In the genomic region with DNA sequence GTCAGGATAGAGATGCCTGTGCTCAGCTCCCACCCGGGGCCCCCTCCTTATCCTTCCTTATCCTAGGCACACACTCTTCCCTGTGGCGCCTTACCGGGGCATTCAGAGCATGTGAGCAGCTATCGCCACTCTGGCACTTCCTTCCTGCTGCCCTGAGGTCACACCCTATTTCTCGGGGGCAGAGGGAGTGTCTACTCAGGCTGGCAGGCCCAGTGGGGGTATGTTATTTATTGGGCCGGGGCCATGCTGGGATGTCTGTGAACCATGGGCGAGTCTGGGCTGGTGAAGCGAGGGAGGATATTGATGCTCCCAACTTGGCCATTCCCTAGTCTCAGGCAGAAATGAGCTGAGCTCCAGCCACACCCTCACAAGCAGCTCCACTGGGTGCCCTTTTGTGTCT, we compare ENCODE assay signal across 15 cellular contexts. TPM values are rescaled to one million over a fixed set of nuclear protein-coding genes. Genes with fewer than 3 reads are reported as not detected.
DNase-seq lines count a peak whose midpoint lies in the region; ATAC-seq, FAIRE-seq and TF ChIP-seq lines count a peak whose summit lies in the region.
"Had no signal": no experiment of that assay in that cellular context is flagged by ENCODE, and none has a peak within 500 bp of the region (broad histone marks: within the 10 kb centered on the region; RNA-seq: fewer than 3 reads in every experiment).

No MANE protein-coding gene starts in this region.

- H3K27me3 Mint-ChIP-seq in natural killer cell treated with Interleukin-12 subunit alpha and Interleukin-12 subunit beta and Interleukin-15 and Interleukin-18, amount 100 ng/mL, for 72 hours, result peaks cover 0 to 2% of the 10 kb centered on the region in 2 donors

- H3K27me3 ChIP-seq in HCT116 (ENCODE audit: insufficient read depth, low read length) (no peaks in the 10 kb centered on the region), K562 (ENCODE audit: control insufficient read depth in 2 of 2, insufficient read depth in 2 of 2, low read length in 2 of 2) (no peaks in the 10 kb centered on the region)
- H3K27me3 ChIP-seq: heart left ventricle had no signal

- RAD21 ChIA-PET in HCT116 (lab: Charles Lee; ENCODE audit: low non-redundant PET in 1 of 2, low total read pairs in 2 of 2, uncharacterized antibody in 2 of 2, unreplicated experiment in 2 of 2), result interaction anchor here in 1 of 2 experiments (0.7 kb wide), 1 partner anchor 18 kb away, joined by 3 read pairs; no protein-coding TSS in a partner anchor

- TF ChIP-seq RAD21 in HCT116 (IDR thresholded peaks at IDR 0.05; ENCODE audit: low read depth) (no peak), K562 (CRISPR knock-in tag; conservative IDR thresholded peaks at IDR 0.05 in 1 of 2, IDR thresholded peaks at IDR 0.05 in 1 of 2) (no peak)

- no peak for FAIRE-seq in K562 (lab: Jason Lieb, UNC)
- FAIRE-seq: endometrium had no signal

- no TSS peak for BruUV-seq in HCT116 (replicated peaks; lab: Mats Ljungman, UMichigan)
- BruUV-seq in K562 (replicated peaks; lab: Mats Ljungman, UMichigan), result no TSS peak

- H3K9me3 ChIP-seq in HCT116 (ENCODE audit: control insufficient read depth in 1 of 2, insufficient read depth in 1 of 2, low read depth in 1 of 2, low read length in 2 of 2) (no peaks in the 10 kb centered on the region), K562 (replicated peaks; ENCODE audit: control insufficient read depth, insufficient read depth, low read depth, low read length) (no peaks in the 10 kb centered on the region)
- H3K9me3 ChIP-seq: heart left ventricle had no signal

- WGBS in K562 (ENCODE audit: insufficient coverage, low coverage, missing lambda C conversion rate), result 34% methylated on average over 8 of the region's 8 CpGs

- H3K36me3 Mint-ChIP-seq in natural killer cell treated with Interleukin-12 subunit alpha and Interleukin-12 subunit beta and Interleukin-15 and Interleukin-18, amount 100 ng/mL, for 72 hours, result no peaks in the 10 kb centered on the region

- peak overlapping the region; percentile 31; the same call in 1 of the 2 replicates for H3K4me2 ChIP-seq in HCT116 (ENCODE audit: low read length)
- peak overlapping the region; percentile 9; the same call in 1 of the 2 replicates for H3K4me2 ChIP-seq in K562 (ENCODE audit: insufficient read depth, low read length)

- no peak for ATAC-seq in HCT116
- peak; percentile 3; the same call in 1 of the 3 replicates for ATAC-seq in K562
- ATAC-seq in natural killer cell treated with Interleukin-12 subunit alpha and Interleukin-12 subunit beta and Interleukin-15 and Interleukin-18, amount 100 ng/mL, for 72 hours, result peak; percentile 46 to 51
- no peak for ATAC-seq in activated CD4-positive, CD25-positive, alpha-beta regulatory T cell treated with anti-CD3 and anti-CD28 coated beads, Interleukin-2, amount 50 U/mL, for 24 hours

- H3K9ac ChIP-seq in HCT116 (ENCODE audit: low read length), result no peak overlapping the region
- peak overlapping the region in 1 of 2 experiments; percentile 73; a peak in 2 of 4 replicates for H3K9ac ChIP-seq in K562 (ENCODE audit: insufficient read depth in 1 of 2, low read depth in 2 of 2, low read length in 2 of 2)

- H3K36me3 ChIP-seq in HCT116 (ENCODE audit: control insufficient read depth in 1 of 2, insufficient read depth in 2 of 2, low read length in 2 of 2) (no peaks in the 10 kb centered on the region), K562 (ENCODE audit: control insufficient read depth, insufficient read depth, low read length) (no peaks in the 10 kb centered on the region)
- H3K36me3 ChIP-seq: heart left ventricle had no signal

- TF ChIP-seq CTCF in HCT116 (IDR thresholded peaks at IDR 0.05 in 2 of 3, conservative IDR thresholded peaks at IDR 0.05 in 1 of 3; ENCODE audit: borderline replicate concordance in 1 of 3, insufficient read depth in 1 of 3, low read depth in 2 of 3, low read length in 2 of 3) (no peak), NB4 (IDR thresholded peaks at IDR 0.05; ENCODE audit: low read depth, low read length) (no peak), K562 (IDR thresholded peaks at IDR 0.05 in 2 of 3, conservative IDR thresholded peaks at IDR 0.05 in 1 of 3; ENCODE audit: insufficient read depth in 2 of 3, low read depth in 1 of 3, low read length in 3 of 3) (no peak)

- peaks cover 12 to 17% of the 10 kb centered on the region in 2 donors for H3K4me1 Mint-ChIP-seq in natural killer cell treated with Interleukin-12 subunit alpha and Interleukin-12 subunit beta and Interleukin-15 and Interleukin-18, amount 100 ng/mL, for 72 hours (ENCODE audit: low read depth in 2 of 2)

- no peaks in the 10 kb centered on the region for H3K9me1 ChIP-seq in K562 (ENCODE audit: control insufficient read depth, insufficient read depth, low read length)

- H3K9me3 Mint-ChIP-seq in natural killer cell treated with Interleukin-12 subunit alpha and Interleukin-12 subunit beta and Interleukin-15 and Interleukin-18, amount 100 ng/mL, for 72 hours, result no peaks in the 10 kb centered on the region

- DNase-seq in HCT116 (ENCODE audit: low read depth, low spot score) (no peak), NB4 (ENCODE audit: low read depth) (peak; percentile 37), K562 (ENCODE audit: extremely low read depth in 1 of 4, low spot score in 3 of 4) (peak in 2 of 4 experiments; percentile 50 to 55), NCI-H446 (lab: John Stamatoyannopoulos, UW) (no peak), NCI-H82 (lab: John Stamatoyannopoulos, UW) (no peak)
- DNase-seq in natural killer cell treated with Interleukin-12 subunit alpha and Interleukin-12 subunit beta and Interleukin-15 and Interleukin-18, amount 100 ng/mL, for 72 hours (ENCODE audit: low spot score), result no peak
- DNase-seq: activated CD4-positive, alpha-beta T cell treated with anti-CD3 and anti-CD28 coated beads for 48 hours; activated effector memory CD4-positive, alpha-beta T cell treated with anti-CD3 and anti-CD28 coated beads, Interleukin-2, amount 50 U/mL, for 16 hours; heart left ventricle; NCI-H1694 treated with DMSO at 0.1 percent for 48 hours had no signal

- intact Hi-C loops in HCT116 (cut with micrococcal nuclease) (no loop called here), K562 (cut with micrococcal nuclease) (no loop called here)

- H3K4me3 Mint-ChIP-seq in natural killer cell treated with Interleukin-12 subunit alpha and Interleukin-12 subunit beta and Interleukin-15 and Interleukin-18, amount 100 ng/mL, for 72 hours, result peak overlapping the region; percentile 39

- H3K27ac ChIP-seq in HCT116 (ENCODE audit: low read depth, low read length) (no peak overlapping the region), K562 (ENCODE audit: extremely low read depth, low read depth, low read length) (no peak overlapping the region)
- H3K27ac ChIP-seq: heart left ventricle had no signal

- POLR2A ChIA-PET in HCT116 (lab: Charles Lee), result interaction anchor here (0.6 kb wide), 1 partner anchor 1461 kb away, joined by 3 read pairs; no protein-coding TSS in a partner anchor
- POLR2A ChIA-PET in K562 (lab: Yijun Ruan, JAX), result interaction anchor here (0.7 to 12.4 kb wide), 9 partner anchors 8 to 261 kb away, joined by 3 to 223 read pairs (median 4); partner anchors contain the start of genes ABHD16A, DDAH2, DXO and GPANK1

- H3K4me3 ChIP-seq in HCT116 (replicated peaks in 1 of 2; ENCODE audit: low read depth in 1 of 2, low read length in 2 of 2), result no peak overlapping the region
- H3K4me3 ChIP-seq in NB4 (ENCODE audit: low read depth, low read length), result no peak overlapping the region
- no peak overlapping the region for H3K4me3 ChIP-seq in K562
- H3K4me3 ChIP-seq: heart left ventricle, skin epidermis had no signal

- H4K20me1 ChIP-seq in HCT116 (ENCODE audit: insufficient read depth) (no peaks in the 10 kb centered on the region), K562 (replicated peaks; ENCODE audit: control insufficient read depth, insufficient read depth, low read length) (no peaks in the 10 kb centered on the region)

- H3K79me2 ChIP-seq in HCT116 (ENCODE audit: insufficient read depth, low read length), result no peaks in the 10 kb centered on the region
- no peaks in the 10 kb centered on the region for H3K79me2 ChIP-seq in K562 (ENCODE audit: control insufficient read depth, insufficient read depth, low read length)

- in situ Hi-C loops in K562 (cut with MboI), result no loop called here

- no peak overlapping the region for H2AFZ ChIP-seq in HCT116 (ENCODE audit: low read depth, low read length, poor library complexity, severe bottlenecking)
- peak overlapping the region; percentile 58 for H2AFZ ChIP-seq in K562 (ENCODE audit: low read depth, low read length)

- TF ChIP-seq EP300 in K562 (IDR thresholded peaks at IDR 0.05; ENCODE audit: low read length), result peak; percentile 7; the same call in 1 of the 2 replicates

- peak overlapping the region; percentile 27 to 80 for H3K27ac Mint-ChIP-seq in natural killer cell treated with Interleukin-12 subunit alpha and Interleukin-12 subunit beta and Interleukin-15 and Interleukin-18, amount 100 ng/mL, for 72 hours

- H3K9me2 ChIP-seq in HCT116 (ENCODE audit: insufficient read depth), result no peaks in the 10 kb centered on the region

- CTCF ChIA-PET in HCT116 (lab: Charles Lee) (interaction anchor here (1.4 kb wide), 1 partner anchor 58 kb away, joined by 3 read pairs; no protein-coding TSS in a partner anchor), K562 (lab: Yijun Ruan, JAX; ENCODE audit: low intra/inter-chr PET ratio) (no interaction called here)

- TF ChIP-seq POLR2A in HCT116 (IDR thresholded peaks at IDR 0.05; ENCODE audit: borderline replicate concordance, extremely low read depth, insufficient read depth, insufficient read length) (no peak), NB4 (IDR thresholded peaks at IDR 0.05; ENCODE audit: extremely low read depth, insufficient read length) (no peak), K562 (conservative IDR thresholded peaks at IDR 0.05) (no peak)

- H3K4me1 ChIP-seq in HCT116 (ENCODE audit: control insufficient read depth in 1 of 2, insufficient read depth in 2 of 2, low read length in 2 of 2), result peaks cover 13 to 24% of the 10 kb centered on the region in 2 experiments; a peak in 3 of 4 replicates
- H3K4me1 ChIP-seq in K562 (replicated peaks in 1 of 2; ENCODE audit: control insufficient read depth in 2 of 2, insufficient read depth in 2 of 2, low read length in 2 of 2), result peaks cover 33 to 48% of the 10 kb centered on the region in 2 experiments

RNA-seq across cellular contexts. Expression of gene LY6G6D, which starts 3.9 kb away (rescaled TPM):
- not detected for total RNA-seq in HCT116 (2021; ENCODE audit: unreplicated experiment)
- polyA plus RNA-seq in HCT116 (2012), result not detected in 2 replicates
- not detected in 2 replicates for total RNA-seq in K562 (2011; cell fraction: chromatin; rRNA removed; ENCODE audit: low replicate concordance)
- total RNA-seq in K562 (2011; cell fraction: nucleolus; rRNA removed), result not detected in 2 replicates
- total RNA-seq in K562 (2011; cell fraction: nucleoplasm; rRNA removed), result not detected in 2 replicates
- not detected in 2 replicates for total RNA-seq in K562 (2014; rRNA removed)
- total RNA-seq in K562 (2014; rRNA removed; fragmentation: Illumina TruSeq; extraction: Trizol), result not detected in 2 replicates
- not detected in 2 replicates for total RNA-seq in K562 (2015; rRNA removed; fragmentation: Illumina TruSeq; extraction: Trizol)
- total RNA-seq in K562 (2021), result not detected in 2 replicates
- 0.38 TPM in 1 of 2 replicates, not detected in the other for polyA plus RNA-seq in K562 (2011; rRNA removed)
- polyA plus RNA-seq in K562 (2011; cell fraction: cytosol; rRNA removed), result 0.69 TPM in 1 of 2 replicates, not detected in the other
- polyA plus RNA-seq in K562 (2011; cell fraction: nucleus; rRNA removed), result not detected in 2 replicates
- polyA plus RNA-seq in K562 (2012), result 0.21 and 0.58 TPM in 2 replicates
- polyA plus RNA-seq in K562 (2014; fragmentation: Illumina TruSeq; extraction: Trizol), result not detected in 2 replicates
- under 1 TPM in 1 of 2 experiments, not detected in 1; 0.30 TPM for polyA plus RNA-seq in K562 (2014; fragmentation: Nextera tagmentation; extraction: Ambion mirVana)
- polyA plus RNA-seq in K562 (2014; rRNA removed), result not detected in 2 replicates
- not detected in 2 replicates for polyA minus RNA-seq in K562 (2011; rRNA and poly(A)+ RNA removed)
- polyA minus RNA-seq in K562 (2011; cell fraction: cytosol; rRNA and poly(A)+ RNA removed), result not detected in 2 replicates
- polyA minus RNA-seq in K562 (2011; cell fraction: nucleus; rRNA and poly(A)+ RNA removed), result not detected in 2 replicates
- not detected for total RNA-seq in natural killer cell treated with Interleukin-12 subunit alpha and Interleukin-12 subunit beta and Interleukin-15 and Interleukin-18, amount 100 ng/mL, for 72 hours
- polyA plus RNA-seq: heart left ventricle, neural cell had no signal

RNA-seq across cellular contexts. Expression of gene LY6G6F, which starts 4.6 kb away (rescaled TPM):
- total RNA-seq in HCT116 (2021; ENCODE audit: unreplicated experiment), result not detected
- polyA plus RNA-seq in HCT116 (2012), result not detected in 2 replicates
- total RNA-seq in K562 (2011; cell fraction: chromatin; rRNA removed; ENCODE audit: low replicate concordance), result 0.35 TPM in 1 of 2 replicates, not detected in the other
- total RNA-seq in K562 (2011; cell fraction: nucleolus; rRNA removed), result 1.4 TPM in 1 of 2 replicates, not detected in the other
- total RNA-seq in K562 (2011; cell fraction: nucleoplasm; rRNA removed), result 0.99 and 1.2 TPM in 2 replicates
- 0.50 TPM in 1 of 2 replicates, not detected in the other for total RNA-seq in K562 (2014; rRNA removed)
- total RNA-seq in K562 (2014; rRNA removed; fragmentation: Illumina TruSeq; extraction: Trizol), result 0.35 TPM in 1 of 2 replicates, not detected in the other
- total RNA-seq in K562 (2015; rRNA removed; fragmentation: Illumina TruSeq; extraction: Trizol), result 0.14 TPM in 1 of 2 replicates, not detected in the other
- 0.18 TPM in 1 of 2 replicates, not detected in the other for total RNA-seq in K562 (2021)
- polyA plus RNA-seq in K562 (2011; rRNA removed), result 0.20 TPM in 1 of 2 replicates, not detected in the other
- polyA plus RNA-seq in K562 (2011; cell fraction: cytosol; rRNA removed), result 0.58 TPM in 1 of 2 replicates, not detected in the other
- polyA plus RNA-seq in K562 (2011; cell fraction: nucleus; rRNA removed), result 0.23 TPM in 1 of 2 replicates, not detected in the other
- polyA plus RNA-seq in K562 (2012), result 0.30 TPM in 1 of 2 replicates, not detected in the other
- polyA plus RNA-seq in K562 (2014; fragmentation: Illumina TruSeq; extraction: Trizol), result 0.33 and 0.39 TPM in 2 replicates
- polyA plus RNA-seq in K562 (2014; fragmentation: Nextera tagmentation; extraction: Ambion mirVana), result under 1 TPM; 0.28 to 0.49 TPM
- polyA plus RNA-seq in K562 (2014; rRNA removed), result 1.1 TPM in 1 of 2 replicates, not detected in the other
- polyA minus RNA-seq in K562 (2011; rRNA and poly(A)+ RNA removed), result 0.36 TPM in 1 of 2 replicates, not detected in the other
- not detected in 2 replicates for polyA minus RNA-seq in K562 (2011; cell fraction: cytosol; rRNA and poly(A)+ RNA removed)
- 0.67 TPM in 1 of 2 replicates, not detected in the other for polyA minus RNA-seq in K562 (2011; cell fraction: nucleus; rRNA and poly(A)+ RNA removed)
- not detected for total RNA-seq in natural killer cell treated with Interleukin-12 subunit alpha and Interleukin-12 subunit beta and Interleukin-15 and Interleukin-18, amount 100 ng/mL, for 72 hours
- total RNA-seq: heart left ventricle, temporal lobe had no signal
- polyA plus RNA-seq: heart left ventricle, neural cell had no signal

RNA-seq across cellular contexts. Expression of gene ABHD16A, which starts 8.1 kb away (rescaled TPM):
- total RNA-seq in HCT116 (2021; ENCODE audit: unreplicated experiment) (32.4 TPM), K562 (2014; rRNA removed) (104 and 131 TPM in 2 replicates), K562 (2014; rRNA removed; fragmentation: Illumina TruSeq; extraction: Trizol) (61.6 and 75.6 TPM in 2 replicates), K562 (2015; rRNA removed; fragmentation: Illumina TruSeq; extraction: Trizol) (81.6 and 82.8 TPM in 2 replicates), K562 (2021) (104 and 106 TPM in 2 replicates)
- 44.3 and 46.5 TPM in 2 replicates for polyA plus RNA-seq in HCT116 (2012)
- 196 and 413 TPM in 2 replicates for total RNA-seq in K562 (2011; cell fraction: chromatin; rRNA removed; ENCODE audit: low replicate concordance)
- 372 and 379 TPM in 2 replicates for total RNA-seq in K562 (2011; cell fraction: nucleolus; rRNA removed)
- total RNA-seq in K562 (2011; cell fraction: nucleoplasm; rRNA removed), result 265 and 280 TPM in 2 replicates
- polyA plus RNA-seq in K562 (2011; rRNA removed) (113 and 137 TPM in 2 replicates), K562 (2014; fragmentation: Illumina TruSeq; extraction: Trizol) (70.0 and 79.3 TPM in 2 replicates), K562 (2014; fragmentation: Nextera tagmentation; extraction: Ambion mirVana) (10 to 100 TPM; 25.8 to 49.7 TPM), K562 (2014; rRNA removed) (120 and 122 TPM in 2 replicates)
- 147 and 156 TPM in 2 replicates for polyA plus RNA-seq in K562 (2011; cell fraction: cytosol; rRNA removed)
- 475 and 536 TPM in 2 replicates for polyA plus RNA-seq in K562 (2011; cell fraction: nucleus; rRNA removed)
- 97.9 and 126 TPM in 2 replicates for polyA plus RNA-seq in K562 (2012)
- 89.1 and 118 TPM in 2 replicates for polyA minus RNA-seq in K562 (2011; rRNA and poly(A)+ RNA removed)
- polyA minus RNA-seq in K562 (2011; cell fraction: cytosol; rRNA and poly(A)+ RNA removed), result 55.6 and 55.8 TPM in 2 replicates
- 117 and 139 TPM in 2 replicates for polyA minus RNA-seq in K562 (2011; cell fraction: nucleus; rRNA and poly(A)+ RNA removed)
- 10 to 100 TPM; 60.6 to 77.5 TPM for total RNA-seq in natural killer cell treated with Interleukin-12 subunit alpha and Interleukin-12 subunit beta and Interleukin-15 and Interleukin-18, amount 100 ng/mL, for 72 hours

RNA-seq across cellular contexts. Expression of gene LY6G6C, which starts 10.3 kb away (rescaled TPM):
- 0.54 TPM for total RNA-seq in HCT116 (2021; ENCODE audit: unreplicated experiment)
- 0.17 and 0.41 TPM in 2 replicates for polyA plus RNA-seq in HCT116 (2012)
- 2.3 and 4.9 TPM in 2 replicates for total RNA-seq in K562 (2011; cell fraction: chromatin; rRNA removed; ENCODE audit: low replicate concordance)
- 1.8 and 2.0 TPM in 2 replicates for total RNA-seq in K562 (2011; cell fraction: nucleolus; rRNA removed)
- total RNA-seq in K562 (2011; cell fraction: nucleoplasm; rRNA removed), result 3.0 and 6.3 TPM in 2 replicates
- not detected in 2 replicates for total RNA-seq in K562 (2014; rRNA removed)
- total RNA-seq in K562 (2014; rRNA removed; fragmentation: Illumina TruSeq; extraction: Trizol), result not detected in 2 replicates
- total RNA-seq in K562 (2015; rRNA removed; fragmentation: Illumina TruSeq; extraction: Trizol), result not detected in 2 replicates
- total RNA-seq in K562 (2021), result 0.20 TPM in 1 of 2 replicates, not detected in the other
- 0.20 and 0.35 TPM in 2 replicates for polyA plus RNA-seq in K562 (2011; rRNA removed)
- 0.32 and 0.40 TPM in 2 replicates for polyA plus RNA-seq in K562 (2011; cell fraction: cytosol; rRNA removed)
- polyA plus RNA-seq in K562 (2011; cell fraction: nucleus; rRNA removed), result 2.0 and 2.1 TPM in 2 replicates
- 0.14 and 0.48 TPM in 2 replicates for polyA plus RNA-seq in K562 (2012)
- 0.33 TPM in 1 of 2 replicates, not detected in the other for polyA plus RNA-seq in K562 (2014; fragmentation: Illumina TruSeq; extraction: Trizol)
- under 1 TPM in 1 of 2 experiments, not detected in 1; 0.06 TPM for polyA plus RNA-seq in K562 (2014; fragmentation: Nextera tagmentation; extraction: Ambion mirVana)
- 0.09 TPM in 1 of 2 replicates, not detected in the other for polyA plus RNA-seq in K562 (2014; rRNA removed)
- not detected in 2 replicates for polyA minus RNA-seq in K562 (2011; rRNA and poly(A)+ RNA removed)
- polyA minus RNA-seq in K562 (2011; cell fraction: cytosol; rRNA and poly(A)+ RNA removed), result not detected in 2 replicates
- polyA minus RNA-seq in K562 (2011; cell fraction: nucleus; rRNA and poly(A)+ RNA removed), result 0.54 and 0.56 TPM in 2 replicates
- not detected for total RNA-seq in natural killer cell treated with Interleukin-12 subunit alpha and Interleukin-12 subunit beta and Interleukin-15 and Interleukin-18, amount 100 ng/mL, for 72 hours
- polyA plus RNA-seq: heart left ventricle had no signal

RNA-seq across cellular contexts. Expression of gene MPIG6B, which starts 11.9 kb away (rescaled TPM):
- 0.42 TPM for total RNA-seq in HCT116 (2021; ENCODE audit: unreplicated experiment)
- polyA plus RNA-seq in HCT116 (2012), result 0.32 and 0.65 TPM in 2 replicates
- total RNA-seq in K562 (2011; cell fraction: chromatin; rRNA removed; ENCODE audit: low replicate concordance), result 0.23 and 0.79 TPM in 2 replicates
- 0.79 and 0.83 TPM in 2 replicates for total RNA-seq in K562 (2011; cell fraction: nucleolus; rRNA removed)
- total RNA-seq in K562 (2011; cell fraction: nucleoplasm; rRNA removed), result 0.73 and 1.4 TPM in 2 replicates
- total RNA-seq in K562 (2014; rRNA removed), result 0.45 TPM in 1 of 2 replicates, not detected in the other
- 0.11 and 0.13 TPM in 2 replicates for total RNA-seq in K562 (2014; rRNA removed; fragmentation: Illumina TruSeq; extraction: Trizol)
- 0.14 TPM in 1 of 2 replicates, not detected in the other for total RNA-seq in K562 (2015; rRNA removed; fragmentation: Illumina TruSeq; extraction: Trizol)
- total RNA-seq in K562 (2021), result 0.47 and 0.75 TPM in 2 replicates
- polyA plus RNA-seq in K562 (2011; rRNA removed), result 0.24 and 0.30 TPM in 2 replicates
- 0.36 and 0.44 TPM in 2 replicates for polyA plus RNA-seq in K562 (2011; cell fraction: cytosol; rRNA removed)
- polyA plus RNA-seq in K562 (2011; cell fraction: nucleus; rRNA removed), result 0.80 and 2.1 TPM in 2 replicates
- 0.73 and 1.2 TPM in 2 replicates for polyA plus RNA-seq in K562 (2012)
- 0.75 and 0.77 TPM in 2 replicates for polyA plus RNA-seq in K562 (2014; fragmentation: Illumina TruSeq; extraction: Trizol)
- under 1 TPM; 0.15 to 0.32 TPM for polyA plus RNA-seq in K562 (2014; fragmentation: Nextera tagmentation; extraction: Ambion mirVana)
- polyA plus RNA-seq in K562 (2014; rRNA removed), result 0.27 and 1.2 TPM in 2 replicates
- 0.18 TPM in 1 of 2 replicates, not detected in the other for polyA minus RNA-seq in K562 (2011; rRNA and poly(A)+ RNA removed)
- 0.48 TPM in 1 of 2 replicates, not detected in the other for polyA minus RNA-seq in K562 (2011; cell fraction: cytosol; rRNA and poly(A)+ RNA removed)
- 0.33 and 0.40 TPM in 2 replicates for polyA minus RNA-seq in K562 (2011; cell fraction: nucleus; rRNA and poly(A)+ RNA removed)
- under 1 TPM in 1 of 2 donors, not detected in 1; 0.21 TPM for total RNA-seq in natural killer cell treated with Interleukin-12 subunit alpha and Interleukin-12 subunit beta and Interleukin-15 and Interleukin-18, amount 100 ng/mL, for 72 hours
- total RNA-seq: temporal lobe had no signal
- polyA plus RNA-seq: neural cell had no signal

Comparison
In these comparisons a context has a peak if more than half of its experiments do, and no peak if none do; other contexts are left out.
1. ATAC-seq: peak in K562 (single experiment) and natural killer cell treated with Interleukin-12 subunit alpha and Interleukin-12 subunit beta and Interleukin-15 and Interleukin-18, amount 100 ng/mL, for 72 hours (2 of 2); none in HCT116 (single experiment) and activated CD4-positive, CD25-positive, alpha-beta regulatory T cell treated with anti-CD3 and anti-CD28 coated beads, Interleukin-2, amount 50 U/mL, for 24 hours (0 of 2).